ENCODE assay signal across 8 cellular contexts in genomic region chr2:11465485-11466306, GRCh38. TPM values are rescaled to one million over a fixed set of nuclear protein-coding genes. Genes with fewer than 3 reads are reported as not detected.
DNase-seq lines count a peak whose midpoint lies in the region; ATAC-seq and TF ChIP-seq lines count a peak whose summit lies in the region.

Gene E2F6 (minus strand): TSS chr2:11466161. CDS start chr2:11465879, 282 bp downstream.

- peak; percentile 71 for ATAC-seq in GM21515 (IDR thresholded peaks at IDR 0.05; ENCODE audit: unreplicated experiment)

- in situ Hi-C loops in Caki2 (cut with HindIII; ENCODE audit: low pct_unique_long_range_greater_than_20kb, low sequenced_read_pairs) = no loop called here

- H3K4me1 Mint-ChIP-seq in IgD-negative memory B cell = peaks cover 8 to 17% (median 15%) of the 10 kb centered on the region in 3 donors
- H3K4me1 Mint-ChIP-seq in endothelial cell (ENCODE audit: unreplicated experiment) = peaks cover 28% of the 10 kb centered on the region

- no peak for TF ChIP-seq CTCF in endothelial cell (IDR thresholded peaks at IDR 0.05; ENCODE audit: unreplicated experiment)

- H3K9me3 Mint-ChIP-seq in IgD-negative memory B cell = no peaks in the 10 kb centered on the region
- no peaks in the 10 kb centered on the region for H3K9me3 Mint-ChIP-seq in endothelial cell (ENCODE audit: unreplicated experiment)

- peak; percentile 98 for DNase-seq in Caki2 (ENCODE audit: low read depth)
- peak; percentile 97 for DNase-seq in OCI-M1 (lab: John Stamatoyannopoulos, UW)
- peak; percentile 78 for DNase-seq in activated T-cell treated with anti-CD3 and anti-CD28 coated beads for 1 hour (ENCODE audit: low read depth)
- peak; percentile 98 for DNase-seq in endothelial cell (ENCODE audit: low spot score)
- DNase-seq in middle frontal gyrus (ENCODE audit: extremely low spot score, low spot score) = peak; percentile 83
- peak; percentile 70 to 75 for DNase-seq in stimulated activated CD8-positive, alpha-beta memory T cell treated with anti-CD3 and anti-CD28 coated beads, Interleukin-2, amount 100 ng/mL, for 1 hour (ENCODE audit: low read depth in 2 of 2)

- H3K4me3 Mint-ChIP-seq in IgD-negative memory B cell (peak within 1 kb of the TSS; percentile 80 to 97 (median 94)), endothelial cell (ENCODE audit: unreplicated experiment) (peak within 1 kb of the TSS; percentile 94)

- H3K36me3 Mint-ChIP-seq in IgD-negative memory B cell (peaks cover 4% of the 10 kb centered on the region), endothelial cell (ENCODE audit: low read depth, unreplicated experiment) (peaks cover 19% of the 10 kb centered on the region)

- H3K27me3 Mint-ChIP-seq in IgD-negative memory B cell (no peaks in the 10 kb centered on the region), endothelial cell (ENCODE audit: unreplicated experiment) (peaks cover 6% of the 10 kb centered on the region)

- H3K27ac Mint-ChIP-seq in IgD-negative memory B cell = peak within 1 kb of the TSS; percentile 12 to 96 (median 85)
- H3K27ac Mint-ChIP-seq in endothelial cell (ENCODE audit: unreplicated experiment) = peak within 1 kb of the TSS; percentile 68

RNA-seq across cellular contexts. Expression of gene E2F6, which starts in this region (rescaled TPM):
- 27.3 and 40.2 TPM in 2 replicates for total RNA-seq in Caki2 (2014; rRNA removed; shearing (Covaris generic); ENCODE audit: low replicate concordance)
- polyA plus RNA-seq in IgD-negative memory B cell = 4.4 TPM
- total RNA-seq in endothelial cell (ENCODE audit: unreplicated experiment) = 20.4 TPM

Comparison
In these comparisons a context has a peak if more than half of its experiments do, and no peak if none do; other contexts are left out.
1. Peak in every context shown above with its lines: DNase-seq and ATAC-seq.